8 cellular contexts compared by ENCODE assay signal in genomic region chr6:105879902-105880547, GRCh38.
DNase-seq lines count a peak whose midpoint lies in the region; ATAC-seq and TF ChIP-seq lines count a peak whose summit lies in the region.

No MANE protein-coding gene starts in this region.

- no peaks in the 10 kb centered on the region for H3K9me3 ChIP-seq in MM.1S (replicated peaks; ENCODE audit: insufficient read depth, low read length)

- H3K79me2 ChIP-seq in MM.1S (ENCODE audit: low read length): no peaks in the 10 kb centered on the region

- peaks cover 56% of the 10 kb centered on the region for H3K27me3 Mint-ChIP-seq in activated naive CD8-positive, alpha-beta T cell treated with anti-CD3 and anti-CD28 coated beads, Interleukin-2, amount 10 ng/mL, durations not matched to agents 7 days and 5 days
- H3K27me3 Mint-ChIP-seq in WTC11 (ENCODE audit: low read depth): no peaks in the 10 kb centered on the region

- ATAC-seq in GM19035 (IDR thresholded peaks at IDR 0.05; ENCODE audit: unreplicated experiment) (peak; percentile 61), WTC11 (no peak), omental fat pad (ENCODE audit: low FRiP score) (no peak)
- no peak for ATAC-seq in activated naive CD8-positive, alpha-beta T cell treated with anti-CD3 and anti-CD28 coated beads, Interleukin-2, amount 10 ng/mL, durations not matched to agents 7 days and 5 days (ENCODE audit: low read depth)

- H3K9ac ChIP-seq in MM.1S (ENCODE audit: low read length): no peak overlapping the region; the same call in 1 of the 2 replicates

- H3K4me2 ChIP-seq in MM.1S (ENCODE audit: low read depth, low read length): peak overlapping the region; percentile 73

- peaks cover 11% of the 10 kb centered on the region for H3F3A ChIP-seq in MM.1S (ENCODE audit: insufficient read depth, low read length)

- H3K4me1 ChIP-seq in MM.1S (ENCODE audit: low read length): peaks cover 6% of the 10 kb centered on the region; the same call in 1 of the 2 replicates

- no peaks in the 10 kb centered on the region for H3K9me2 ChIP-seq in MM.1S (replicated peaks; ENCODE audit: insufficient read depth, low read length)

- H3K4me3 Mint-ChIP-seq in activated naive CD8-positive, alpha-beta T cell treated with anti-CD3 and anti-CD28 coated beads, Interleukin-2, amount 10 ng/mL, durations not matched to agents 7 days and 5 days: peak overlapping the region; percentile 55
- no peak overlapping the region for H3K4me3 Mint-ChIP-seq in WTC11

- CTCF ChIA-PET in WTC11 (lab: Charles Lee): no interaction called here

- no peaks in the 10 kb centered on the region for H3K36me3 ChIP-seq in MM.1S (replicated peaks; ENCODE audit: insufficient read depth, low read length)

- no peaks in the 10 kb centered on the region for H4K20me1 ChIP-seq in MM.1S (ENCODE audit: insufficient read depth, low read length)

- DNase-seq in MM.1S (peak; percentile 50), WTC11 (ENCODE audit: low spot score) (no peak), GM10266 (ENCODE audit: extremely low spot score) (no peak), omental fat pad (ENCODE audit: low spot score) (no peak), NCI-H345 (lab: John Stamatoyannopoulos, UW) (no peak)
- no peak for DNase-seq in activated naive CD8-positive, alpha-beta T cell treated with anti-CD3 and anti-CD28 coated beads, Interleukin-2, amount 10 ng/mL, durations not matched to agents 7 days and 5 days
- peak; percentile 50 to 60 for DNase-seq in stimulated activated CD4-positive, alpha-beta T cell treated with anti-CD3 and anti-CD28 coated beads, Interleukin-2, amount 100 ng/mL, for 24 hours

- no peaks in the 10 kb centered on the region for H3K36me3 Mint-ChIP-seq in activated naive CD8-positive, alpha-beta T cell treated with anti-CD3 and anti-CD28 coated beads, Interleukin-2, amount 10 ng/mL, durations not matched to agents 7 days and 5 days
- no peaks in the 10 kb centered on the region for H3K36me3 Mint-ChIP-seq in WTC11

- no peak overlapping the region; the same call in 1 of the 2 replicates for H3K27ac ChIP-seq in MM.1S (ENCODE audit: low read length)

- peaks cover 24% of the 10 kb centered on the region for H3K27me3 ChIP-seq in MM.1S (replicated peaks; ENCODE audit: insufficient read depth, low read length)

- TF ChIP-seq CTCF in MM.1S (IDR thresholded peaks at IDR 0.05; ENCODE audit: low read length) (no peak), WTC11 (IDR thresholded peaks at IDR 0.05) (no peak), GM10266 (IDR thresholded peaks at IDR 0.05; ENCODE audit: control insufficient read depth, insufficient read depth, low read depth, missing control alignments) (no peak), omental fat pad (IDR thresholded peaks at IDR 0.05) (no peak)

- H3K9me3 Mint-ChIP-seq in activated naive CD8-positive, alpha-beta T cell treated with anti-CD3 and anti-CD28 coated beads, Interleukin-2, amount 10 ng/mL, durations not matched to agents 7 days and 5 days: peaks cover 3% of the 10 kb centered on the region
- no peaks in the 10 kb centered on the region for H3K9me3 Mint-ChIP-seq in WTC11

- H3K27ac Mint-ChIP-seq in activated naive CD8-positive, alpha-beta T cell treated with anti-CD3 and anti-CD28 coated beads, Interleukin-2, amount 10 ng/mL, durations not matched to agents 7 days and 5 days: no peak overlapping the region
- no peak overlapping the region for H3K27ac Mint-ChIP-seq in WTC11

- H3K4me1 Mint-ChIP-seq in activated naive CD8-positive, alpha-beta T cell treated with anti-CD3 and anti-CD28 coated beads, Interleukin-2, amount 10 ng/mL, durations not matched to agents 7 days and 5 days: peaks cover 8% of the 10 kb centered on the region
- H3K4me1 Mint-ChIP-seq in WTC11: peaks cover 4% of the 10 kb centered on the region; the same call in 1 of the 2 replicates

- peak overlapping the region; percentile 41 for H3K4me3 ChIP-seq in MM.1S (ENCODE audit: low read length)

- 0 out of 2 replicates have a peak overlapping the region, but pooled peaks have one; percentile 38 for H2AFZ ChIP-seq in MM.1S (ENCODE audit: low read length)

- POLR2A ChIA-PET in activated naive CD8-positive, alpha-beta T cell treated with anti-CD3 and anti-CD28 coated beads, Interleukin-2, amount 10 ng/mL, durations not matched to agents 7 days and 5 days (lab: Charles Lee): no interaction called here
- POLR2A ChIA-PET in WTC11 (lab: Charles Lee): no interaction called here

TF ChIP-seq in WTC11, 78 proteins besides CTCF, POLR2A, EP300 and RAD21:
- TF ChIP-seq MAX (CRISPR knock-in tag; IDR thresholded peaks at IDR 0.05) (no peak), ZBTB21 (CRISPR knock-in tag; IDR thresholded peaks at IDR 0.05; ENCODE audit: borderline replicate concordance) (no peak), ATF2 (CRISPR knock-in tag; IDR thresholded peaks at IDR 0.05; ENCODE audit: borderline replicate concordance, low read depth) (no peak), CBFB (CRISPR knock-in tag; IDR thresholded peaks at IDR 0.05; ENCODE audit: low read depth) (no peak), TP53 (CRISPR knock-in tag; IDR thresholded peaks at IDR 0.05) (no peak), ZBTB43 (CRISPR knock-in tag; IDR thresholded peaks at IDR 0.05) (no peak), ZNF423 (CRISPR knock-in tag; IDR thresholded peaks at IDR 0.05) (no peak), TEAD4 (CRISPR knock-in tag; IDR thresholded peaks at IDR 0.05) (no peak), SMAD4 (CRISPR knock-in tag; IDR thresholded peaks at IDR 0.05) (no peak), FOXJ3 (CRISPR knock-in tag; IDR thresholded peaks at IDR 0.05; ENCODE audit: borderline replicate concordance) (no peak), ZNF396 (CRISPR knock-in tag; IDR thresholded peaks at IDR 0.05; ENCODE audit: borderline replicate concordance) (no peak)

Comparison
In these comparisons a context has a peak if more than half of its experiments do, and no peak if none do; other contexts are left out.
1. DNase-seq: peak in MM.1S (single experiment) and stimulated activated CD4-positive, alpha-beta T cell treated with anti-CD3 and anti-CD28 coated beads, Interleukin-2, amount 100 ng/mL, for 24 hours (2 of 2); none in activated naive CD8-positive, alpha-beta T cell treated with anti-CD3 and anti-CD28 coated beads, Interleukin-2, amount 10 ng/mL, durations not matched to agents 7 days and 5 days (single experiment), WTC11 (single experiment), GM10266 (single experiment), omental fat pad (single experiment) and NCI-H345 (single experiment).